In genomic region chr3:124079912-124080276, GRCh38 we compare ENCODE assay signal across 29 cellular contexts.
"Had no signal": no experiment of that assay in that cellular context is flagged by ENCODE, and none has a peak within 500 bp of the region (broad histone marks: within the 10 kb centered on the region; RNA-seq: fewer than 3 reads in every experiment).

No MANE protein-coding gene starts in this region.

- DNase-seq: activated CD4-positive, alpha-beta memory T cell treated with anti-CD3 and anti-CD28 coated beads for 36 hours; activated CD4-positive, CD25-positive, alpha-beta regulatory T cell; activated CD4-positive, CD25-positive, alpha-beta regulatory T cell treated with anti-CD3 and anti-CD28 coated beads, Interleukin-2, amount 50 U/mL, for 72 hours; activated CD8-positive, alpha-beta memory T cell treated with anti-CD3 and anti-CD28 coated beads, Interleukin-2, amount 10 ng/mL, durations not matched to agents 7 days and 5 days; activated CD8-positive, alpha-beta memory T cell treated with anti-CD3 and anti-CD28 coated beads, Interleukin-2, amount 50 U/mL, for 4 hours; activated effector memory CD4-positive, alpha-beta T cell treated with anti-CD3 and anti-CD28 coated beads, Interleukin-2, amount 50 U/mL, for 16 hours; activated T-cell treated with anti-CD3 and anti-CD28 coated beads, Interleukin-2, amount 50 U/mL, for 1 hour; activated T-cell treated with anti-CD3 and anti-CD28 coated beads, Interleukin-2, amount 50 U/mL, for 48 hours; aorta; effector memory CD4-positive, alpha-beta T cell had no signal

- H3K9me3 Mint-ChIP-seq: activated CD4-positive, alpha-beta memory T cell treated with anti-CD3 and anti-CD28 coated beads for 36 hours; activated CD4-positive, alpha-beta T cell treated with anti-CD3 and anti-CD28 coated beads, Interleukin-2, amount 10 ng/mL, durations not matched to agents 24 days and 14 days; activated naive CD4-positive, alpha-beta T cell treated with anti-CD3 and anti-CD28 coated beads for 36 hours; activated naive CD4-positive, alpha-beta T cell treated with anti-CD3 and anti-CD28 coated beads, Interleukin-2, amount 50 U/mL, for 24 hours; activated naive CD8-positive, alpha-beta T cell treated with anti-CD3 and anti-CD28 coated beads for 36 hours; activated naive CD8-positive, alpha-beta T cell treated with anti-CD3 and anti-CD28 coated beads, Interleukin-2, amount 50 U/mL, for 24 hours; activated T-helper 1 cell treated with anti-CD3 and anti-CD28 coated beads, Interleukin-12 subunit alpha, Interleukin-12 subunit beta, Interleukin-2, Interleukin-4 antibody, amounts not matched to agents 30 ng/mL and 10 ng/mL and 1 ng/mL, durations not matched to agents 14 hours and 24 hours and 36 hours; activated T-helper 2 cell treated with anti-CD3 and anti-CD28 coated beads, Interferon-gamma antibody, Interleukin-2, Interleukin-4, amounts not matched to agents 10 μg/mL and 5 μg/mL and 100 μg/mL, durations not matched to agents 14 hours and 24 hours and 36 hours; central memory CD8-positive, alpha-beta T cell; dendritic cell treated with granulocyte-macrophage colony-stimulating factor and Interleukin-4, amounts not matched to agents 40 ng/mL and 50 ng/mL, for 4 days; endodermal cell had no signal

- H3K4me1 Mint-ChIP-seq: activated CD4-positive, alpha-beta T cell treated with anti-CD3 and anti-CD28 coated beads for 36 hours; activated CD4-positive, alpha-beta T cell treated with anti-CD3 and anti-CD28 coated beads, Interleukin-2, amount 10 ng/mL, durations not matched to agents 24 days and 14 days; activated CD8-positive, alpha-beta memory T cell treated with anti-CD3 and anti-CD28 coated beads, Interleukin-2, amount 10 ng/mL, durations not matched to agents 7 days and 5 days; activated naive CD4-positive, alpha-beta T cell treated with anti-CD3 and anti-CD28 coated beads, Interleukin-2, amount 50 U/mL, for 24 hours; activated naive CD8-positive, alpha-beta T cell treated with anti-CD3 and anti-CD28 coated beads for 36 hours; activated naive CD8-positive, alpha-beta T cell treated with anti-CD3 and anti-CD28 coated beads, Interleukin-2, amount 50 U/mL, for 24 hours; central memory CD8-positive, alpha-beta T cell had no signal

- H3K4me1 ChIP-seq: foreskin keratinocyte had no signal

- ATAC-seq: activated CD4-positive, alpha-beta T cell treated with anti-CD3 and anti-CD28 coated beads for 36 hours; activated CD8-positive, alpha-beta memory T cell treated with anti-CD3 and anti-CD28 coated beads, Interleukin-2, amount 10 ng/mL, durations not matched to agents 7 days and 5 days; activated CD8-positive, alpha-beta T cell treated with anti-CD3 and anti-CD28 coated beads, Interleukin-2, amount 10 ng/mL, durations not matched to agents 7 days and 5 days; activated naive CD8-positive, alpha-beta T cell treated with anti-CD3 and anti-CD28 coated beads, Interleukin-2, amount 50 U/mL, for 24 hours; foreskin keratinocyte; gastroesophageal sphincter had no signal

- H3K9me3 ChIP-seq: adrenal gland, esophagus muscularis mucosa, gastroesophageal sphincter had no signal

- H3K36me3 ChIP-seq: adrenal gland, brain microvascular endothelial cell, esophagus muscularis mucosa, gastroesophageal sphincter had no signal

- H3K27ac Mint-ChIP-seq: activated CD4-positive, alpha-beta memory T cell treated with anti-CD3 and anti-CD28 coated beads for 36 hours; activated CD4-positive, alpha-beta T cell treated with anti-CD3 and anti-CD28 coated beads for 36 hours; activated CD4-positive, alpha-beta T cell treated with anti-CD3 and anti-CD28 coated beads, Interleukin-2, amount 10 ng/mL, durations not matched to agents 24 days and 14 days; activated CD8-positive, alpha-beta memory T cell treated with anti-CD3 and anti-CD28 coated beads, Interleukin-2, amount 10 ng/mL, durations not matched to agents 7 days and 5 days; activated CD8-positive, alpha-beta T cell treated with anti-CD3 and anti-CD28 coated beads, Interleukin-2, amount 10 ng/mL, durations not matched to agents 7 days and 5 days; activated naive CD4-positive, alpha-beta T cell treated with anti-CD3 and anti-CD28 coated beads for 36 hours; activated naive CD4-positive, alpha-beta T cell treated with anti-CD3 and anti-CD28 coated beads, Interleukin-2, amount 50 U/mL, for 24 hours; activated naive CD8-positive, alpha-beta T cell treated with anti-CD3 and anti-CD28 coated beads for 36 hours; activated naive CD8-positive, alpha-beta T cell treated with anti-CD3 and anti-CD28 coated beads, Interleukin-2, amount 50 U/mL, for 24 hours; activated T-helper 1 cell treated with anti-CD3 and anti-CD28 coated beads, Interleukin-12 subunit alpha, Interleukin-12 subunit beta, Interleukin-2, Interleukin-4 antibody, amounts not matched to agents 30 ng/mL and 10 ng/mL and 1 ng/mL, durations not matched to agents 14 hours and 24 hours and 36 hours; activated T-helper 2 cell treated with anti-CD3 and anti-CD28 coated beads, Interferon-gamma antibody, Interleukin-2, Interleukin-4, amounts not matched to agents 10 μg/mL and 5 μg/mL and 100 μg/mL, durations not matched to agents 14 hours and 24 hours and 36 hours; dendritic cell treated with granulocyte-macrophage colony-stimulating factor and Interleukin-4, amounts not matched to agents 40 ng/mL and 50 ng/mL, for 4 days; endodermal cell had no signal

- H3K36me3 Mint-ChIP-seq: activated CD4-positive, alpha-beta memory T cell treated with anti-CD3 and anti-CD28 coated beads for 36 hours; activated CD8-positive, alpha-beta memory T cell treated with anti-CD3 and anti-CD28 coated beads, Interleukin-2, amount 10 ng/mL, durations not matched to agents 7 days and 5 days; activated naive CD4-positive, alpha-beta T cell treated with anti-CD3 and anti-CD28 coated beads, Interleukin-2, amount 50 U/mL, for 24 hours; activated naive CD8-positive, alpha-beta T cell treated with anti-CD3 and anti-CD28 coated beads for 36 hours had no signal

- H3K4me3 ChIP-seq: adrenal gland, coronary artery, dorsolateral prefrontal cortex, esophagus muscularis mucosa, gastroesophageal sphincter had no signal

- H3K27ac ChIP-seq: adrenal gland, brain microvascular endothelial cell, coronary artery, dorsolateral prefrontal cortex, esophagus muscularis mucosa, foreskin keratinocyte, gastroesophageal sphincter had no signal

- H3K4me3 Mint-ChIP-seq: activated CD4-positive, alpha-beta memory T cell treated with anti-CD3 and anti-CD28 coated beads for 36 hours; activated CD4-positive, alpha-beta T cell treated with anti-CD3 and anti-CD28 coated beads for 36 hours; activated CD4-positive, alpha-beta T cell treated with anti-CD3 and anti-CD28 coated beads, Interleukin-2, amount 10 ng/mL, durations not matched to agents 24 days and 14 days; activated CD8-positive, alpha-beta memory T cell treated with anti-CD3 and anti-CD28 coated beads, Interleukin-2, amount 10 ng/mL, durations not matched to agents 7 days and 5 days; activated CD8-positive, alpha-beta T cell treated with anti-CD3 and anti-CD28 coated beads, Interleukin-2, amount 10 ng/mL, durations not matched to agents 7 days and 5 days; activated naive CD4-positive, alpha-beta T cell treated with anti-CD3 and anti-CD28 coated beads for 36 hours; activated naive CD4-positive, alpha-beta T cell treated with anti-CD3 and anti-CD28 coated beads, Interleukin-2, amount 50 U/mL, for 24 hours; activated naive CD8-positive, alpha-beta T cell treated with anti-CD3 and anti-CD28 coated beads for 36 hours; activated naive CD8-positive, alpha-beta T cell treated with anti-CD3 and anti-CD28 coated beads, Interleukin-2, amount 50 U/mL, for 24 hours; activated T-helper 1 cell treated with anti-CD3 and anti-CD28 coated beads, Interleukin-12 subunit alpha, Interleukin-12 subunit beta, Interleukin-2, Interleukin-4 antibody, amounts not matched to agents 30 ng/mL and 10 ng/mL and 1 ng/mL, durations not matched to agents 14 hours and 24 hours and 36 hours; central memory CD8-positive, alpha-beta T cell; dendritic cell treated with granulocyte-macrophage colony-stimulating factor and Interleukin-4, amounts not matched to agents 40 ng/mL and 50 ng/mL, for 4 days; endodermal cell had no signal

- H3K27me3 ChIP-seq: adrenal gland, brain microvascular endothelial cell, dorsolateral prefrontal cortex, esophagus muscularis mucosa, gastroesophageal sphincter had no signal
